ENCODE assay signal across 8 cellular contexts in genomic region chr11:64317961-64318693, GRCh38. TPM values are rescaled to one million over a fixed set of nuclear protein-coding genes. Genes with fewer than 3 reads are reported as not detected.
DNase-seq lines count a peak whose midpoint lies in the region; ATAC-seq and TF ChIP-seq lines count a peak whose summit lies in the region.

Gene PRDX5 (plus strand): TSS chr11:64318121. CDS start chr11:64318216, 95 bp downstream.

- intact Hi-C loops in left colon (cut with DNase I, micrococcal nuclease): no loop called here

- H3K4me3 Mint-ChIP-seq in activated CD4-positive, alpha-beta T cell treated with anti-CD3 and anti-CD28 coated beads, Interleukin-2, amount 10 ng/mL, durations not matched to agents 7 days and 5 days: peak within 1 kb of the TSS; percentile 94

- ATAC-seq in GM19328 (IDR thresholded peaks at IDR 0.05; ENCODE audit: unreplicated experiment) (peak; percentile 71), HG03520 (IDR thresholded peaks at IDR 0.05; ENCODE audit: unreplicated experiment) (peak; percentile 63), left colon (peak; percentile 68)

- DNase-seq in NCI-H69 (lab: John Stamatoyannopoulos, UW): peak; percentile 99
- DNase-seq in activated CD4-positive, alpha-beta T cell treated with anti-CD3 and anti-CD28 coated beads, Interleukin-2, amount 10 ng/mL, durations not matched to agents 7 days and 5 days: peak; percentile 96
- DNase-seq in coronary artery (ENCODE audit: low spot score): peak; percentile 99
- peak; percentile 95 to 98 for DNase-seq in left colon
- peak; percentile 96 for DNase-seq in stimulated activated CD4-positive, alpha-beta T cell treated with anti-CD3 and anti-CD28 coated beads, Interleukin-1b, Interleukin-23, amount 100 ng/mL, for 48 hours

- CTCF ChIA-PET in activated CD4-positive, alpha-beta T cell treated with anti-CD3 and anti-CD28 coated beads, Interleukin-2, amount 10 ng/mL, durations not matched to agents 7 days and 5 days (lab: Charles Lee): interaction anchor here (0.6 to 5.0 kb wide), 22 partner anchors 9 to 318 kb away, joined by 3 to 54 read pairs (median 4); partner anchors contain the start of genes ESRRA, FERMT3, PLCB3 and STIP1

- TF ChIP-seq CTCF in C4-2B (conservative IDR thresholded peaks at IDR 0.05): no peak
- no peak for TF ChIP-seq CTCF in coronary artery (IDR thresholded peaks at IDR 0.05)

- H3K4me3 ChIP-seq in coronary artery: peak within 1 kb of the TSS; percentile 91

- H3K4me1 Mint-ChIP-seq in activated CD4-positive, alpha-beta T cell treated with anti-CD3 and anti-CD28 coated beads, Interleukin-2, amount 10 ng/mL, durations not matched to agents 7 days and 5 days: peaks cover 36% of the 10 kb centered on the region

- no peaks in the 10 kb centered on the region for H3K9me3 Mint-ChIP-seq in activated CD4-positive, alpha-beta T cell treated with anti-CD3 and anti-CD28 coated beads, Interleukin-2, amount 10 ng/mL, durations not matched to agents 7 days and 5 days

- H3K27me3 Mint-ChIP-seq in activated CD4-positive, alpha-beta T cell treated with anti-CD3 and anti-CD28 coated beads, Interleukin-2, amount 10 ng/mL, durations not matched to agents 7 days and 5 days: no peaks in the 10 kb centered on the region

- H3K36me3 Mint-ChIP-seq in activated CD4-positive, alpha-beta T cell treated with anti-CD3 and anti-CD28 coated beads, Interleukin-2, amount 10 ng/mL, durations not matched to agents 7 days and 5 days (ENCODE audit: low read depth): peaks cover 26% of the 10 kb centered on the region

- POLR2A ChIA-PET in activated CD4-positive, alpha-beta T cell treated with anti-CD3 and anti-CD28 coated beads, Interleukin-2, amount 10 ng/mL, durations not matched to agents 7 days and 5 days (lab: Charles Lee): interaction anchor here (0.5 to 1.4 kb wide), 7 partner anchors 11 to 131 kb away, joined by 3 to 12 read pairs (median 5); partner anchors contain the start of genes BAD and FERMT3

- H3K27ac ChIP-seq in C4-2B (peak within 1 kb of the TSS; percentile 95), coronary artery (peak within 1 kb of the TSS; percentile 91 to 99)

- peak within 1 kb of the TSS; percentile 99 for H3K27ac Mint-ChIP-seq in activated CD4-positive, alpha-beta T cell treated with anti-CD3 and anti-CD28 coated beads, Interleukin-2, amount 10 ng/mL, durations not matched to agents 7 days and 5 days

RNA-seq across cellular contexts. Expression of gene PRDX5, which starts in this region (rescaled TPM):
- total RNA-seq in activated CD4-positive, alpha-beta T cell treated with anti-CD3 and anti-CD28 coated beads, Interleukin-2, amount 10 ng/mL, durations not matched to agents 7 days and 5 days: 100 to 1,000 TPM in 1 of 2 experiments, 10 to 100 TPM in 1; 97.4 to 106 TPM
- 100 to 1,000 TPM; 272 to 327 TPM for total RNA-seq in left colon

Comparison
In these comparisons a context has a peak if more than half of its experiments do, and no peak if none do; other contexts are left out.
1. Peak in every context shown above with its lines: DNase-seq, ATAC-seq, H3K4me3 ChIP-seq and H3K27ac ChIP-seq.